In genomic region chr2:16508061-16508851, GRCh38 we compare ENCODE assay signal across 8 cellular contexts.
DNase-seq lines count a peak whose midpoint lies in the region; ATAC-seq and TF ChIP-seq lines count a peak whose summit lies in the region.

No MANE protein-coding gene starts in this region.

- H3K27me3 ChIP-seq in WERI-Rb-1 (ENCODE audit: insufficient read depth, low read depth, severe bottlenecking), result no peaks in the 10 kb centered on the region
- peaks cover 3% of the 10 kb centered on the region for H3K27me3 ChIP-seq in prostate gland (replicated peaks; ENCODE audit: insufficient read depth)

- H3K9me3 ChIP-seq in WERI-Rb-1 (ENCODE audit: severe bottlenecking) (no peaks in the 10 kb centered on the region), prostate gland (no peaks in the 10 kb centered on the region)

- no peaks in the 10 kb centered on the region for H3K36me3 ChIP-seq in WERI-Rb-1
- no peaks in the 10 kb centered on the region for H3K36me3 ChIP-seq in prostate gland

- H3K4me3 ChIP-seq in WERI-Rb-1 (ENCODE audit: low read depth, low read length), result peak overlapping the region; percentile 54
- H3K4me3 ChIP-seq in prostate gland, result peak overlapping the region; percentile 15 to 28

- no peak for TF ChIP-seq POLR2A in prostate gland (IDR thresholded peaks at IDR 0.05)

- peak overlapping the region; percentile 48 for H3K27ac ChIP-seq in WERI-Rb-1
- no peak overlapping the region for H3K27ac ChIP-seq in prostate gland

- intact Hi-C loops in left cardiac atrium (cut with DNase I) (loop anchor here in 1 of 2 donors (2.0 to 5.0 kb wide), 2 partner anchors 571 to 871 kb away; no protein-coding TSS in a partner anchor), prostate gland (cut with DNase I) (loop anchor here (2.0 to 5.0 kb wide), 2 partner anchors 567 to 871 kb away; partner anchors contain the start of gene MYCN)

- TF ChIP-seq CTCF in WERI-Rb-1 (IDR thresholded peaks at IDR 0.05; ENCODE audit: low read depth, low read length) (peak; percentile 95), prostate gland (IDR thresholded peaks at IDR 0.05) (peak in 3 of 4 experiments; percentile 41 to 68 (median 65))

- ATAC-seq in left cardiac atrium, result peak; percentile 94

- H3K4me1 ChIP-seq in prostate gland (replicated peaks), result no peaks in the 10 kb centered on the region

- peak; percentile 38 for DNase-seq in DMS79 treated with DMSO at 0.1 percent for 48 hours (lab: John Stamatoyannopoulos, UW)
- DNase-seq in HuH-7 (ENCODE audit: low spot score), result peak; percentile 73
- peak; percentile 80 for DNase-seq in WERI-Rb-1
- peak; percentile 51 for DNase-seq in left cardiac atrium
- DNase-seq in prostate gland (ENCODE audit: low spot score), result peak; percentile 12
- DNase-seq in OCI-M2 (lab: John Stamatoyannopoulos, UW; ENCODE audit: unreplicated experiment), result no peak
- DNase-seq in epidermal melanocyte (ENCODE audit: insufficient read length, low spot score), result no peak
- no peak for DNase-seq in NOMO-1 treated with dmso at 0.1 percent for 144 hours (lab: John Stamatoyannopoulos, UW; ENCODE audit: unreplicated experiment)

- 8% methylated on average over 26 of the region's 57 CpGs for WGBS in prostate gland

Comparison
In these comparisons a context has a peak if more than half of its experiments do, and no peak if none do; other contexts are left out.
1. DNase-seq: peak in DMS79 treated with DMSO at 0.1 percent for 48 hours (single experiment), HuH-7 (single experiment), WERI-Rb-1 (single experiment), left cardiac atrium (single experiment) and prostate gland (single experiment); none in OCI-M2 (single experiment), epidermal melanocyte (single experiment) and NOMO-1 treated with dmso at 0.1 percent for 144 hours (single experiment).